ENCODE assay signal across 8 cellular contexts in the genomic region with DNA sequence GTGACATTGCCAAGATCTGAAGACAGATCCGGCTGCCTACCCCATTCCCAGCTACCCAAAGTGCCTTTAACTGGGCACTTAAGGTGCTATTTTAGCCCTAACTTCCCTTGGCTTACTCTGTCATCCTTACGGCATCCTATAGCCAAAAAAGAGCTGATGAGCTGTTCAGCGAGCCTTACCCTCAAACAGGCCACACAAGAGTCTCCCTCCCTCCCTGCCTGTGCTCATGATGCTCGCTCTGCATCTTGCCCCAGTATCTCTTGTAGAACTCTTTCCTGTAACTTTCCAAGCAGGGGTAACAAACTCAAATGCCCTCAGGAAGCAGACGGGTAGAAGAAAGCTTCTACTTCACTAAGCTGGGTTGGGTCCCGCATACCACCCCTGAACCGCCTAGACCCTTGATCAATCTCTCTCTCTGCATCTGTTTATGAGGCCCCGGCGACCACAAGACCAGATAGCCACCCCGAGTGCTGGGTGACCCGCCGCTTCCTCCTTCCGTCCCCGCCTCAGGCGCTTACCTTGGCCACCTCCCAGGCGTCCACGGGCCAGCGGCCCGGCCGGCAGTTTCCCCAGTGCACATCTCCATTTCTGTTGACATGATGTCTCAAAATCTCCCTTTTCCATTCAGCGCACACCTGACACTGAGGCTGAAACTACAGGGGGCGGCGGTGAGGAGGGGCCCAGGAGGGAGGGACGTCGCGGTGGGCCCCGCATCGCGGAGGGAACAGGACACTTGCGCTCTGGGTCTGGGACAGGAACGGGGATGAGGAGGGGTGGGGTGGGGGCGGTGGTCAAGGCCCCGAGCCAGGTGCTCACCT. TPM values are rescaled to one million over a fixed set of nuclear protein-coding genes. Genes with fewer than 3 reads are reported as not detected.
DNase-seq lines count a peak whose midpoint lies in the region; ATAC-seq and TF ChIP-seq lines count a peak whose summit lies in the region.

No MANE protein-coding gene starts in this region.

- ATAC-seq in GM19035 (IDR thresholded peaks at IDR 0.05; ENCODE audit: unreplicated experiment) (peak; percentile 37), HG03196 (IDR thresholded peaks at IDR 0.05; ENCODE audit: unreplicated experiment) (peak; percentile 26), left ventricle myocardium superior (peak; percentile 54)

- H3K36me3 ChIP-seq in SU-DHL-6 (ENCODE audit: low read length) = peaks cover 4% of the 10 kb centered on the region; the same call in 1 of the 2 replicates

- peak overlapping the region; percentile 76 for H3K4me2 ChIP-seq in SU-DHL-6 (ENCODE audit: low read depth, low read length, poor library complexity, severe bottlenecking)

- intact Hi-C loops in left ventricle myocardium superior (cut with micrococcal nuclease) = no loop called here

- peaks cover 48% of the 10 kb centered on the region for H3K79me2 ChIP-seq in SU-DHL-6 (ENCODE audit: insufficient read depth, low read length)

- H4K20me1 ChIP-seq in SU-DHL-6 (ENCODE audit: low read depth, low read length) = no peaks in the 10 kb centered on the region

- peak; percentile 9 for DNase-seq in ACHN
- peak; percentile 43 for DNase-seq in left ventricle myocardium superior
- peak; percentile 50 for DNase-seq in retina
- DNase-seq in H4 (ENCODE audit: low spot score) = no peak

- H3K9me2 ChIP-seq in SU-DHL-6 (replicated peaks; ENCODE audit: insufficient read depth, low read length) = no peaks in the 10 kb centered on the region

- H3K9me3 ChIP-seq in SU-DHL-6 (ENCODE audit: insufficient read depth, low read length) = no peaks in the 10 kb centered on the region

- peaks cover 9% of the 10 kb centered on the region; the same call in 1 of the 2 replicates for H3F3A ChIP-seq in SU-DHL-6 (ENCODE audit: insufficient read depth)

- no peak for TF ChIP-seq CTCF in SU-DHL-6 (IDR thresholded peaks at IDR 0.05; ENCODE audit: insufficient read depth, low read length, poor library complexity, severe bottlenecking)

- no peaks in the 10 kb centered on the region for H3K27me3 ChIP-seq in SU-DHL-6 (ENCODE audit: low read length)

- H3K27ac ChIP-seq in SU-DHL-6 (ENCODE audit: low read depth, low read length) (peak overlapping the region; percentile 77), angular gyrus (ENCODE audit: low read depth, low read length) (peak overlapping the region; percentile 72)

- H2AFZ ChIP-seq in SU-DHL-6 (ENCODE audit: low read depth, low read length, severe bottlenecking) = peak overlapping the region; percentile 34

- in situ Hi-C loops in ACHN (cut with HindIII; ENCODE audit: low pct_ligation_motif_present, low pct_unique_long_range_greater_than_20kb, low sequenced_read_pairs) = no loop called here

- H3K9ac ChIP-seq in SU-DHL-6 (ENCODE audit: low read length) = peak overlapping the region; percentile 77

- H3K4me3 ChIP-seq in SU-DHL-6 (ENCODE audit: insufficient read depth, low read length, poor library complexity, severe bottlenecking) = peak overlapping the region; percentile 77

RNA-seq across cellular contexts. Expression of a gene that starts 0.7 kb away (rescaled TPM):
- 4.5 TPM for total RNA-seq in left ventricle myocardium superior
- total RNA-seq in H4 (2014; rRNA removed; shearing (Covaris generic)) = 10.7 and 13.8 TPM in 2 replicates

RNA-seq across cellular contexts. Expression of a gene that starts 23.5 kb away (rescaled TPM):
- not detected for total RNA-seq in left ventricle myocardium superior
- not detected in 2 replicates for total RNA-seq in H4 (2014; rRNA removed; shearing (Covaris generic))
